In genomic region chr22:49866134-49866533, GRCh38 we compare ENCODE assay signal across 12 cellular contexts.
"Had no signal": no experiment of that assay in that cellular context is flagged by ENCODE, and none has a peak within 500 bp of the region (broad histone marks: within the 10 kb centered on the region; RNA-seq: fewer than 3 reads in every experiment).

No MANE protein-coding gene starts in this region.

- H3K4me3 ChIP-seq: dorsolateral prefrontal cortex, heart left ventricle had no signal

- H3K4me3 Mint-ChIP-seq: activated CD4-positive, alpha-beta memory T cell treated with anti-CD3 and anti-CD28 coated beads, Interleukin-2, amount 10 ng/mL, durations not matched to agents 7 days and 5 days; activated naive CD8-positive, alpha-beta T cell treated with anti-CD3 and anti-CD28 coated beads for 36 hours; T-helper 1 cell treated with Interleukin-12 subunit alpha and Interleukin-12 subunit beta and Interleukin-4 antibody, amounts not matched to agents 30 μg/mL and 1 μg/mL, for 36 hours had no signal

- ATAC-seq: heart left ventricle, right cardiac atrium had no signal

- H3K27me3 ChIP-seq: dorsolateral prefrontal cortex, heart left ventricle had no signal

- H3K27me3 Mint-ChIP-seq: activated CD4-positive, alpha-beta memory T cell treated with anti-CD3 and anti-CD28 coated beads, Interleukin-2, amount 10 ng/mL, durations not matched to agents 7 days and 5 days; activated naive CD8-positive, alpha-beta T cell treated with anti-CD3 and anti-CD28 coated beads for 36 hours; naive B cell; progenitor cell of endocrine pancreas had no signal

- H3K27ac ChIP-seq: dorsolateral prefrontal cortex, heart left ventricle, VCaP had no signal

- H3K27ac Mint-ChIP-seq: activated CD4-positive, alpha-beta memory T cell treated with anti-CD3 and anti-CD28 coated beads, Interleukin-2, amount 10 ng/mL, durations not matched to agents 7 days and 5 days; activated naive CD8-positive, alpha-beta T cell treated with anti-CD3 and anti-CD28 coated beads for 36 hours; naive B cell; T-helper 1 cell treated with Interleukin-12 subunit alpha and Interleukin-12 subunit beta and Interleukin-4 antibody, amounts not matched to agents 30 μg/mL and 1 μg/mL, for 36 hours had no signal

- DNase-seq: activated CD4-positive, alpha-beta memory T cell treated with anti-CD3 and anti-CD28 coated beads, Interleukin-2, amount 10 ng/mL, durations not matched to agents 7 days and 5 days; activated naive CD8-positive, alpha-beta T cell treated with anti-CD3 and anti-CD28 coated beads for 36 hours; dorsolateral prefrontal cortex; foreskin melanocyte; heart left ventricle; naive B cell; nucleus accumbens; small intestine had no signal
